35 cellular contexts compared by ENCODE assay signal in genomic region chr12:118495296-118495695, GRCh38.
"Had no signal": no experiment of that assay in that cellular context is flagged by ENCODE, and none has a peak within 500 bp of the region (broad histone marks: within the 10 kb centered on the region; RNA-seq: fewer than 3 reads in every experiment).

No MANE protein-coding gene starts in this region.

- H3K4me3 ChIP-seq: MG63 had no signal

- H3K9me3 ChIP-seq: MG63 had no signal

- H3K4me2 ChIP-seq: KMS-11 had no signal

- DNase-seq: Karpas-422, Kasumi-1, KG1, MM.1S, MV-4-11, NCI-H1048, NCI-H1092, NCI-H1092 treated with DMSO at 0.1 percent for 48 hours, NCI-H1105, NCI-H1105 treated with DMSO at 0.1 percent for 48 hours, NCI-H1417, NCI-H1417 treated with DMSO at 0.1 percent for 48 hours, NCI-H1436, NCI-H1436 treated with DMSO at 0.1 percent for 48 hours, NCI-H146, NCI-H1694, NCI-H1694 treated with DMSO at 0.1 percent for 48 hours, NCI-H187, NCI-H187 treated with DMSO at 0.1 percent for 48 hours, NCI-H1930, NCI-H2029, NCI-H2029 treated with DMSO at 0.1 percent for 48 hours, NCI-H2081, NCI-H2081 treated with DMSO at 0.1 percent for 48 hours, NCI-H2107, NCI-H2171, NCI-H2171 treated with DMSO at 0.1 percent for 48 hours, NCI-H2227 treated with DMSO at 0.1 percent for 48 hours, NCI-H226, NCI-H345, NCI-H446, NCI-H446 treated with DMSO at 0.1 percent for 48 hours, NCI-H510A had no signal

- H3K27ac ChIP-seq: KMS-11 had no signal

- H3K27me3 ChIP-seq: MG63 had no signal

- H3K9ac ChIP-seq: KMS-11 had no signal

- H3K36me3 ChIP-seq: MG63 had no signal
